Comparison of ENCODE assay signal across 10 cellular contexts in the genomic region with DNA sequence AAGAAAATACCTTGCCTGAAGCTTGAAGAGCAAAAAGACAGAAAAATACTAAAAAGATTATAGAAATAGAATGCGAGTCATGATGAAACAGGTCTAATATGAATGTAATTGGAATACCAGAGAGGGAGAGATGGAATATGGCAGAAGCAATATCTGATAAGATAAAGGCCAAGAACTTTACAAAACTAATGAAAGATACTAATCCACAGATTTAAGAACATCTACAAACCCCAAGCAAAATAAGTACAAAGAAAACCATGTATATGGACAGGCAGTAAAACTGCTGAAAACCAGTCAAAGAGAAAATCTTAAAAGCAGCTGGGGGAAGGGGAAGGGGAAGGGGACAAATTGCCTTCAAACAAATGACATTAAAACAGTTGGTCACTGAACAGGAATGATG.
"Had no signal": no experiment of that assay in that cellular context is flagged by ENCODE, and none has a peak within 500 bp of the region (broad histone marks: within the 10 kb centered on the region; RNA-seq: fewer than 3 reads in every experiment).

No MANE protein-coding gene starts in this region.

- ATAC-seq: GM23338, HCT116 had no signal

- H2AFZ ChIP-seq: GM23338 had no signal

- H3K4me1 Mint-ChIP-seq: H9 had no signal

- H3K4me2 ChIP-seq: GM23338 had no signal

- H3K4me1 ChIP-seq: HAP-1 had no signal

- H3K4me3 Mint-ChIP-seq: GM23338, H9, HFFc6 had no signal

- H3K36me3 ChIP-seq: HAP-1 had no signal

- DNase-seq: GOT3, H7, H9, HCEC 1CT, HFFc6 had no signal

- H3K27ac Mint-ChIP-seq: GM23338, H9, HFFc6 had no signal

- H3K9me3 Mint-ChIP-seq: GM23338 had no signal

- FAIRE-seq: H1, H54 had no signal

- H3K9me3 ChIP-seq: HAP-1 had no signal

- H3K4me3 ChIP-seq: GM23338, HAP-1 had no signal
